Comparison of ENCODE assay signal across 19 cellular contexts in the genomic region with DNA sequence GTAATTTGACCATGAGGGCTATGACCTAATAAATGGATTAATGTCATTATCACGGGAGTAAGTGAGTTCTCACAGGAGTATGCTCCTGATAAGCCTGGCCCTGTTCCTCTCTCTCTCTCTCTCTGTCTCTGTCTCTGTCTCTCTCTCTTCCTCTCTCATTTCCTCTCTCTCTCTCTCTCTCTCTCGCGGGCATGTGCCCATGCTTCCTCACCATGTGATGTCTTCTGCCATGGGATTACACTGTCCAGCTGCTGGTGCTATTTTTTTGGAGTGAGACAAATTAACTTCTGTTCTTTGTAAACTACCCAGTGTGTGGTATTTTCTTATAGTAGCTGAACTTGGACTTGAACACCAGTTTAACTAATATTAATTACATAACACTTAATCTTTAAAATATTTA.
DNase-seq lines count a peak whose midpoint lies in the region; ATAC-seq, FAIRE-seq and TF ChIP-seq lines count a peak whose summit lies in the region.
"Had no signal": no experiment of that assay in that cellular context is flagged by ENCODE, and none has a peak within 500 bp of the region (broad histone marks: within the 10 kb centered on the region; RNA-seq: fewer than 3 reads in every experiment).

No MANE protein-coding gene starts in this region.

- H3K4me1 ChIP-seq in HepG2 (ENCODE audit: insufficient read depth, low read length), result no peaks in the 10 kb centered on the region
- no peaks in the 10 kb centered on the region for H3K4me1 ChIP-seq in right lobe of liver

- no TSS peak for BruUV-seq in HepG2 (replicated peaks; lab: Mats Ljungman, UMichigan)

- no peak for TF ChIP-seq POLR2A in HepG2 (IDR thresholded peaks at IDR 0.05; ENCODE audit: insufficient read depth in 1 of 2, low read depth in 2 of 2, low read length in 2 of 2)
- no peak for TF ChIP-seq POLR2A in right lobe of liver (IDR thresholded peaks at IDR 0.05)

- H3K4me2 ChIP-seq in HepG2 (ENCODE audit: low read depth, low read length), result no peak overlapping the region
- H3K4me2 ChIP-seq: GM23338 had no signal

- 1% methylated on average over 3 of the region's 3 CpGs for WGBS in HepG2 (ENCODE audit: low lambda C conversion rate)
- WGBS in right lobe of liver (ENCODE audit: insufficient coverage, low coverage, low lambda C conversion rate, missing lambda C conversion rate), result 63% methylated on average over 3 of the region's 3 CpGs

- H3K27ac ChIP-seq in HepG2 (ENCODE audit: extremely low read length, insufficient read depth, low read length) (no peak overlapping the region), right lobe of liver (no peak overlapping the region)

- POLR2A ChIA-PET in HepG2 (lab: Yijun Ruan, JAX), result no interaction called here

- H3K27me3 ChIP-seq in HepG2 (ENCODE audit: control insufficient read depth in 1 of 2, insufficient read depth in 2 of 2, low read length in 2 of 2), result no peaks in the 10 kb centered on the region
- H3K27me3 ChIP-seq in right lobe of liver, result no peaks in the 10 kb centered on the region

- H3K79me2 ChIP-seq in HepG2 (ENCODE audit: insufficient read depth, low read length), result no peaks in the 10 kb centered on the region

- TF ChIP-seq RAD21 in HepG2 (CRISPR knock-in tag; IDR thresholded peaks at IDR 0.05), result no peak

- intact Hi-C loops in HepG2 (cut with micrococcal nuclease; ENCODE audit: unreplicated experiment) (no loop called here), right lobe of liver (cut with DNase I) (no loop called here)

- no peak overlapping the region for H2AFZ ChIP-seq in HepG2 (ENCODE audit: low read length)
- H2AFZ ChIP-seq: GM23338 had no signal

- in situ Hi-C loops in HepG2 (cut with HindIII; ENCODE audit: extremely low pct_ligation_motif_present, low pct_unique_long_range_greater_than_20kb), result no loop called here
- in situ Hi-C loops in SK-MEL-5 (cut with HindIII; ENCODE audit: low pct_unique_long_range_greater_than_20kb, low sequenced_read_pairs), result no loop called here

- TF ChIP-seq CTCF in HepG2 (CRISPR knock-in tag; IDR thresholded peaks at IDR 0.05) (no peak), right lobe of liver (IDR thresholded peaks at IDR 0.05) (no peak)

- no peak for TF ChIP-seq EP300 in HepG2 (IDR thresholded peaks at IDR 0.05; ENCODE audit: low read depth in 2 of 2, low read length in 2 of 2)
- no peak for TF ChIP-seq EP300 in HepG2 (CRISPR knock-in tag; IDR thresholded peaks at IDR 0.05; ENCODE audit: borderline replicate concordance)

- CTCF ChIA-PET in HepG2 (lab: Yijun Ruan, JAX; ENCODE audit: low intra/inter-chr PET ratio, low total read pairs), result no interaction called here

- H3K4me3 ChIP-seq in HepG2 (replicated peaks in 1 of 3; ENCODE audit: insufficient read depth in 1 of 3, low read depth in 2 of 3, low read length in 3 of 3) (no peak overlapping the region), right lobe of liver (no peak overlapping the region)
- H3K4me3 ChIP-seq: GM23338 had no signal

- H3K36me3 ChIP-seq in HepG2 (replicated peaks in 1 of 2; ENCODE audit: control insufficient read depth in 1 of 2, insufficient read depth in 2 of 2, low read length in 2 of 2) (no peaks in the 10 kb centered on the region), right lobe of liver (no peaks in the 10 kb centered on the region)

- H3K9me3 ChIP-seq in HepG2 (ENCODE audit: low read length) (no peaks in the 10 kb centered on the region), right lobe of liver (no peaks in the 10 kb centered on the region)

- DNase-seq in HepG2 (ENCODE audit: low spot score), result no peak
- DNase-seq in right lobe of liver, result no peak
- DNase-seq in SK-MEL-5 (ENCODE audit: low read depth, low spot score), result peak; percentile 2
- peak; percentile 18 for DNase-seq in myocyte (ENCODE audit: low read depth)
- no peak for DNase-seq in activated CD4-positive, alpha-beta T cell treated with anti-CD3 and anti-CD28 coated beads, Interleukin-2, amount 50 U/mL, for 4 hours
- no peak for DNase-seq in 8988T
- no peak for DNase-seq in NCI-H748 (lab: John Stamatoyannopoulos, UW; ENCODE audit: unreplicated experiment)
- DNase-seq: C1 segment of cervical spinal cord; Calu3; CD4-positive, alpha-beta memory T cell; COR-L47; DMS53; DMS79 treated with DMSO at 0.1 percent for 48 hours; GF-D8; H9 had no signal

- no peak overlapping the region for H3K9ac ChIP-seq in HepG2 (ENCODE audit: insufficient read depth, low read depth, low read length)

- no peak for FAIRE-seq in HepG2 (lab: Jason Lieb, UNC)
- FAIRE-seq: GM12891, GM18507 had no signal

- ATAC-seq in HepG2, result no peak
- no peak for ATAC-seq in right lobe of liver
- ATAC-seq: GM23338, HCT116 had no signal

- H4K20me1 ChIP-seq in HepG2 (ENCODE audit: insufficient read depth, low read length), result no peaks in the 10 kb centered on the region

TF ChIP-seq in HepG2, 621 proteins besides CTCF, POLR2A, EP300 and RAD21:
- TF ChIP-seq MAFK (conservative IDR thresholded peaks at IDR 0.05 in 1 of 2, IDR thresholded peaks at IDR 0.05 in 1 of 2; ENCODE audit: low read length in 2 of 2) (no peak), MNT (IDR thresholded peaks at IDR 0.05) (peak; percentile 93)

Comparison
In these comparisons a context has a peak if more than half of its experiments do, and no peak if none do; other contexts are left out.
1. DNase-seq: peak in SK-MEL-5 (single experiment) and myocyte (single experiment); none in HepG2 (single experiment), right lobe of liver (0 of 3), activated CD4-positive, alpha-beta T cell treated with anti-CD3 and anti-CD28 coated beads, Interleukin-2, amount 50 U/mL, for 4 hours (0 of 2), 8988T (single experiment) and NCI-H748 (single experiment).